ENCODE assay signal across 17 cellular contexts in genomic region chr2:129821445-129821844, GRCh38.
DNase-seq lines count a peak whose midpoint lies in the region; ATAC-seq and TF ChIP-seq lines count a peak whose summit lies in the region.
"Had no signal": no experiment of that assay in that cellular context is flagged by ENCODE, and none has a peak within 500 bp of the region (broad histone marks: within the 10 kb centered on the region; RNA-seq: fewer than 3 reads in every experiment).

No MANE protein-coding gene starts in this region.

- H3K23ac ChIP-seq in mesendoderm (ENCODE audit: low read length) (no peak overlapping the region), trophoblast cell (ENCODE audit: low read length) (no peak overlapping the region)

- H3K36me3 Mint-ChIP-seq in GM23338 (ENCODE audit: low read depth) = peaks cover 3% of the 10 kb centered on the region; the same call in 1 of the 3 replicates
- H3K36me3 Mint-ChIP-seq: CD14-positive monocyte; CD4-positive, alpha-beta memory T cell had no signal

- H3K27ac Mint-ChIP-seq in GM23338 = no peak overlapping the region
- H3K27ac Mint-ChIP-seq: CD14-positive monocyte; CD4-positive, alpha-beta memory T cell had no signal

- H2AFZ ChIP-seq in GM23338 = no peak overlapping the region
- no peak overlapping the region for H2AFZ ChIP-seq in trophoblast cell (ENCODE audit: insufficient read depth, low read length, poor library complexity)

- H2BK12ac ChIP-seq in trophoblast cell (ENCODE audit: low read length) = no peak overlapping the region

- in situ Hi-C loops in KBM-7 (cut with MboI; ENCODE audit: low pct_unique_long_range_greater_than_20kb, low sequenced_read_pairs) = no loop called here

- no peaks in the 10 kb centered on the region for H3K27me3 ChIP-seq in GM23338 (ENCODE audit: insufficient read depth)
- H3K27me3 ChIP-seq in body of pancreas = no peaks in the 10 kb centered on the region
- H3K27me3 ChIP-seq in mesendoderm (ENCODE audit: insufficient read depth, low read length, poor library complexity) = no peaks in the 10 kb centered on the region
- no peaks in the 10 kb centered on the region for H3K27me3 ChIP-seq in trophoblast cell (ENCODE audit: insufficient read depth, low read length)
- H3K27me3 ChIP-seq: BLaER1 had no signal

- H2AK5ac ChIP-seq in mesendoderm (ENCODE audit: low read length) (no peak overlapping the region), trophoblast cell (ENCODE audit: low read length) (no peak overlapping the region)

- H3K56ac ChIP-seq in mesendoderm (ENCODE audit: low read length) = no peak overlapping the region

- no peaks in the 10 kb centered on the region for H3K4me1 Mint-ChIP-seq in GM23338
- H3K4me1 Mint-ChIP-seq: CD14-positive monocyte; CD4-positive, alpha-beta memory T cell had no signal

- H3K9me3 Mint-ChIP-seq in GM23338 = no peaks in the 10 kb centered on the region; the same call in 2 of the 3 replicates

- H3K27ac ChIP-seq in GM23338 (ENCODE audit: low read depth) = no peak overlapping the region
- H3K27ac ChIP-seq in body of pancreas = no peak overlapping the region
- no peak overlapping the region for H3K27ac ChIP-seq in mesendoderm (ENCODE audit: low read depth, low read length)
- H3K27ac ChIP-seq in trophoblast cell (ENCODE audit: low read depth, low read length) = no peak overlapping the region
- H3K27ac ChIP-seq: BLaER1 had no signal

- H3K79me1 ChIP-seq in mesendoderm (ENCODE audit: low read length) = no peaks in the 10 kb centered on the region
- H3K79me1 ChIP-seq in trophoblast cell (ENCODE audit: low read length) = no peaks in the 10 kb centered on the region

- H4K8ac ChIP-seq in mesendoderm (ENCODE audit: low read depth, low read length) (no peak overlapping the region), trophoblast cell (ENCODE audit: low read depth, low read length) (no peak overlapping the region)

- no peaks in the 10 kb centered on the region for H3K9me2 ChIP-seq in GM23338 (ENCODE audit: insufficient read depth)

- H3K4me3 ChIP-seq in GM23338 = no peak overlapping the region
- H3K4me3 ChIP-seq in body of pancreas = no peak overlapping the region
- no peak overlapping the region for H3K4me3 ChIP-seq in mesendoderm (ENCODE audit: low read length)
- H3K4me3 ChIP-seq in trophoblast cell (ENCODE audit: low read depth, low read length) = no peak overlapping the region
- no peak overlapping the region for H3K4me3 ChIP-seq in foreskin fibroblast (ENCODE audit: low read depth in 1 of 2, low read length in 2 of 2)
- H3K4me3 ChIP-seq: BLaER1 had no signal

- H3K18ac ChIP-seq in mesendoderm (ENCODE audit: low read length) = no peak overlapping the region
- H3K18ac ChIP-seq in trophoblast cell (ENCODE audit: low read length) = no peak overlapping the region

- H3K14ac ChIP-seq in trophoblast cell (ENCODE audit: low read length) = no peak overlapping the region

- no peak overlapping the region for H3K4ac ChIP-seq in mesendoderm (ENCODE audit: low read depth, low read length)
- no peak overlapping the region for H3K4ac ChIP-seq in trophoblast cell (ENCODE audit: low read depth, low read length)

- no peaks in the 10 kb centered on the region for H3K9me3 ChIP-seq in body of pancreas
- H3K9me3 ChIP-seq in trophoblast cell (ENCODE audit: insufficient read depth, low read depth, low read length) = peaks cover 11% of the 10 kb centered on the region
- H3K9me3 ChIP-seq: BLaER1 had no signal

- H2BK120ac ChIP-seq in mesendoderm (ENCODE audit: low read depth, low read length) (no peak overlapping the region), trophoblast cell (ENCODE audit: insufficient read depth, low read length, poor library complexity) (no peak overlapping the region)

- H3K4me1 ChIP-seq in GM23338 (ENCODE audit: insufficient read depth) (no peaks in the 10 kb centered on the region), body of pancreas (no peaks in the 10 kb centered on the region), mesendoderm (ENCODE audit: control insufficient read depth, low read depth, low read length) (no peaks in the 10 kb centered on the region), trophoblast cell (ENCODE audit: control insufficient read depth in 1 of 2, insufficient read depth in 2 of 2, low read length in 2 of 2) (peaks cover 0 to 5% of the 10 kb centered on the region in 2 experiments)
- H3K4me1 ChIP-seq: BLaER1 had no signal

- DNase-seq in GM23338 (ENCODE audit: low spot score) (no peak), body of pancreas (no peak), mesendoderm (peak; percentile 90), trophoblast cell (peak; percentile 85 to 90), dedifferentiated amniotic fluid mesenchymal stem cell (ENCODE audit: extremely low spot score) (no peak), posterior vena cava (ENCODE audit: low spot score) (no peak), foreskin fibroblast (no peak), KBM-7 (no peak)
- DNase-seq: 8988T; CD4-positive, alpha-beta memory T cell; DMS153; DMS79; GF-D8; HCEC 1CT; IMR-90 had no signal

- H3K36me3 ChIP-seq in GM23338 (ENCODE audit: insufficient read depth) (no peaks in the 10 kb centered on the region), body of pancreas (replicated peaks in 1 of 2; ENCODE audit: insufficient read depth in 1 of 2, low read depth in 2 of 2) (no peaks in the 10 kb centered on the region), mesendoderm (ENCODE audit: control insufficient read depth, insufficient read depth, low read length) (no peaks in the 10 kb centered on the region), trophoblast cell (ENCODE audit: control insufficient read depth in 1 of 2, insufficient read depth in 2 of 2, low read length in 2 of 2) (peaks cover 1 to 2% of the 10 kb centered on the region in 2 experiments)
- H3K36me3 ChIP-seq: BLaER1 had no signal

- no peak overlapping the region for H4K5ac ChIP-seq in mesendoderm (ENCODE audit: low read length)

- intact Hi-C loops in body of pancreas (cut with DNase I) (no loop called here), posterior vena cava (cut with DNase I) (no loop called here)

- no peaks in the 10 kb centered on the region for H4K20me1 ChIP-seq in GM23338 (replicated peaks; ENCODE audit: insufficient read depth)
- H4K20me1 ChIP-seq: BLaER1 had no signal

- no peak for TF ChIP-seq POLR2A in body of pancreas (IDR thresholded peaks at IDR 0.05)

- no peak overlapping the region for H4K91ac ChIP-seq in trophoblast cell (ENCODE audit: low read depth, low read length)

- ATAC-seq in GM23338 (peak; percentile 63), body of pancreas (peak; percentile 48)

- H3K4me3 Mint-ChIP-seq in GM23338 = no peak overlapping the region
- H3K4me3 Mint-ChIP-seq: CD14-positive monocyte; CD4-positive, alpha-beta memory T cell had no signal

- peaks cover 2% of the 10 kb centered on the region for H3K27me3 Mint-ChIP-seq in GM23338 (ENCODE audit: insufficient read depth, low read depth, poor library complexity)
- H3K27me3 Mint-ChIP-seq: CD4-positive, alpha-beta memory T cell had no signal

- H4K12ac ChIP-seq in trophoblast cell (ENCODE audit: low read depth, low read length) = no peak overlapping the region

- H3K4me2 ChIP-seq in GM23338 (no peak overlapping the region), mesendoderm (ENCODE audit: low read length) (no peak overlapping the region), trophoblast cell (ENCODE audit: low read length) (no peak overlapping the region)
- H3K4me2 ChIP-seq: BLaER1 had no signal

- H2BK5ac ChIP-seq in mesendoderm (ENCODE audit: low read length) (no peak overlapping the region), trophoblast cell (ENCODE audit: low read depth, low read length, poor library complexity) (no peak overlapping the region)

- TF ChIP-seq CTCF in GM23338 (conservative IDR thresholded peaks at IDR 0.05; ENCODE audit: low read depth in 2 of 2) (peak in 1 of 2 experiments; percentile 25; a peak in 2 of 4 replicates), body of pancreas (IDR thresholded peaks at IDR 0.05) (no peak), foreskin fibroblast (IDR thresholded peaks at IDR 0.05; ENCODE audit: low read depth, low read length) (no peak)

- H3K9ac ChIP-seq in mesendoderm (ENCODE audit: low read length) (no peak overlapping the region), trophoblast cell (ENCODE audit: low read length) (no peak overlapping the region)
- H3K9ac ChIP-seq: BLaER1 had no signal

- WGBS in body of pancreas, 2 donors = 60 to 83% methylated on average over 4 of the region's 4 CpGs
- WGBS in mesendoderm (ENCODE audit: extremely low coverage, insufficient coverage, low lambda C conversion rate) = no CpG with 5 or more reads among the region's 4 CpGs
- no CpG with 5 or more reads among the region's 4 CpGs for WGBS in trophoblast cell (ENCODE audit: extremely low coverage, insufficient coverage, insufficient read length)

- H3K79me2 ChIP-seq in GM23338 (replicated peaks; ENCODE audit: insufficient read depth) (no peaks in the 10 kb centered on the region), mesendoderm (ENCODE audit: control insufficient read depth, insufficient read depth, low read length) (no peaks in the 10 kb centered on the region), trophoblast cell (ENCODE audit: control insufficient read depth, insufficient read depth, low read length, poor library complexity) (no peaks in the 10 kb centered on the region)

- H2BK15ac ChIP-seq in mesendoderm (replicated peaks; ENCODE audit: low read depth) = no peak overlapping the region

- no peaks in the 10 kb centered on the region for H3F3A ChIP-seq in GM23338 (replicated peaks; ENCODE audit: low read depth)

TF ChIP-seq in GM23338, 12 proteins besides CTCF, POLR2A, EP300 and RAD21 (continues in another document):
- no peak for TF ChIP-seq EZH2 (IDR thresholded peaks at IDR 0.05; ENCODE audit: low read depth, unreplicated experiment)
- no peak for TF ChIP-seq ZNF114 (CRISPR knock-in tag; IDR thresholded peaks at IDR 0.05)

Comparison
In these comparisons a context has a peak if more than half of its experiments do, and no peak if none do; other contexts are left out.
1. DNase-seq: peak in mesendoderm (single experiment) and trophoblast cell (2 of 2); none in GM23338 (single experiment), body of pancreas (0 of 4), dedifferentiated amniotic fluid mesenchymal stem cell (single experiment), posterior vena cava (single experiment), foreskin fibroblast (0 of 2) and KBM-7 (single experiment).